ENCODE assay signal across 26 cellular contexts in the genomic region with DNA sequence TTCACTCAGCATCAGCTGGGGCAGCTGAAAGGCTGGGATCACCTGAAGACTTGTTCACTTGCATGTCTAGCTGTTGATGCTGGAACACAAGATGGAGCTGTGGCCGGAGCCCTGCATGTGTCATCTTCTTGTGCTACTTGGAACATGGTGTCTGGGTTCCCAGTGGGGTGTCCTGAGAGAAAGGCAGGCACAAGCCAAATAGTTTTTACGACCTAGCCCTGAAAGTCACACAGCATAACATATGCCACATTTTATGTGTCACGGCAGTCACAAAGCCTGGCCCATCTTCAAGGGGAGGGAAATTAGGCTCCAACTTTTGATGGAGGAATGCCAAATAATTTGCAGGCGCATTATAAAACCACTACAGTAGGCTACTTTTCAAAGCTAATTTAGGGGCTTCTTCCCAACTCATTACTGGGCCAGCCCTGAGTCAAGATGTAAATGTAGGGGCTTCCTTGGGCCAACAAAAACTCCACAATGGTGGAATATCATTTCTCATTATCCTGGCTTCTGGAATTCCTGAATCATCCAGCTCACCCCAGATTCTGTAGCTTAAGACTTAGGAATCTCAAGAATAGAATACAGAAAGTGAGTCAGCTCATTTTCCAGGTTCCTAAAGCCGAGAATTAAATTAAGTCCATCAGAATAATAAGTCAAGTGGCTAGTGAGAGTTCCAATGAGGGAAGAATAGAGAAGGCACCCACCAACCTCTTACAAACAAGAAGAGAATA.
DNase-seq lines count a peak whose midpoint lies in the region; ATAC-seq, FAIRE-seq and TF ChIP-seq lines count a peak whose summit lies in the region.
"Had no signal": no experiment of that assay in that cellular context is flagged by ENCODE, and none has a peak within 500 bp of the region (broad histone marks: within the 10 kb centered on the region; RNA-seq: fewer than 3 reads in every experiment).

No MANE protein-coding gene starts in this region.

- H3K4me3 ChIP-seq in kidney (ENCODE audit: low read length in 2 of 2) (no peak overlapping the region), H7 (ENCODE audit: insufficient read depth, low read depth, low read length) (no peak overlapping the region), gastrocnemius medialis (no peak overlapping the region)
- H3K4me3 ChIP-seq: A549 had no signal

- no peak overlapping the region for H3K9ac ChIP-seq in kidney (ENCODE audit: low read length in 2 of 2)

- H3K9me3 ChIP-seq in kidney (ENCODE audit: control insufficient read depth in 1 of 2, low read length in 2 of 2) (no peaks in the 10 kb centered on the region), gastrocnemius medialis (no peaks in the 10 kb centered on the region)
- H3K9me3 ChIP-seq: A549 had no signal

- no peak for TF ChIP-seq POLR2A in gastrocnemius medialis (IDR thresholded peaks at IDR 0.05)

- H3K36me3 ChIP-seq in kidney (ENCODE audit: control insufficient read depth in 1 of 2, insufficient read depth in 2 of 2, low read length in 2 of 2) (no peaks in the 10 kb centered on the region), H7 (replicated peaks; ENCODE audit: control insufficient read depth, insufficient read depth, low read length) (no peaks in the 10 kb centered on the region), gastrocnemius medialis (no peaks in the 10 kb centered on the region)

- DNase-seq in AG08395 (ENCODE audit: low spot score), result peak; percentile 55
- DNase-seq in GM03348 (ENCODE audit: low spot score), result peak; percentile 23
- peak; percentile 42 for DNase-seq in NCI-H446 treated with DMSO at 0.1 percent for 48 hours (lab: John Stamatoyannopoulos, UW)
- peak; percentile 53 for DNase-seq in kidney
- no peak for DNase-seq in H7
- DNase-seq in gastrocnemius medialis, result no peak
- DNase-seq in NCI-H1092 (lab: John Stamatoyannopoulos, UW), result no peak
- DNase-seq: AML-193, DMS79, GDM1, NCI-H1048, NCI-H1436 treated with DMSO at 0.1 percent for 48 hours, NCI-H2029, NCI-H2171 treated with DMSO at 0.1 percent for 48 hours, NCI-H510A, NCI-H774, Right ventricle myocardium superior, T-helper 1 cell had no signal

- H3K4me1 ChIP-seq in kidney (ENCODE audit: control insufficient read depth in 1 of 2, insufficient read depth in 1 of 2, low read depth in 1 of 2, low read length in 2 of 2), result no peaks in the 10 kb centered on the region
- H3K4me1 ChIP-seq in gastrocnemius medialis, result no peaks in the 10 kb centered on the region
- H3K4me1 ChIP-seq: A549 had no signal

- TF ChIP-seq CTCF in kidney (IDR thresholded peaks at IDR 0.05; ENCODE audit: borderline replicate concordance, extremely low read depth, insufficient read depth) (no peak), gastrocnemius medialis (IDR thresholded peaks at IDR 0.05 in 4 of 5, conservative IDR thresholded peaks at IDR 0.05 in 1 of 5) (no peak)

- ATAC-seq in HG03571 (IDR thresholded peaks at IDR 0.05; ENCODE audit: unreplicated experiment), result no peak
- ATAC-seq in gastrocnemius medialis, result no peak
- ATAC-seq: A549 had no signal

- intact Hi-C loops in kidney (cut with DNase I), result no loop called here
- intact Hi-C loops in gastrocnemius medialis (cut with DNase I; ENCODE audit: low total_unique reads), result no loop called here

- in situ Hi-C loops in gastrocnemius medialis (cut with MboI; ENCODE audit: low sequenced_read_pairs in 4 of 4), result no loop called here

- no peak for FAIRE-seq in kidney (lab: Jason Lieb, UNC)
- FAIRE-seq: A549, D721Med, GM12891, GM18507, H1, RCC 7860 had no signal

- H3K27me3 ChIP-seq in H7 (ENCODE audit: control insufficient read depth, insufficient read depth, low read length), result no peaks in the 10 kb centered on the region
- H3K27me3 ChIP-seq in gastrocnemius medialis, result no peaks in the 10 kb centered on the region

- H3K27ac ChIP-seq in kidney (ENCODE audit: low read depth in 2 of 2, low read length in 2 of 2) (no peak overlapping the region), gastrocnemius medialis (no peak overlapping the region)
- H3K27ac ChIP-seq: A549, C4-2B had no signal

Comparison
In these comparisons a context has a peak if more than half of its experiments do, and no peak if none do; other contexts are left out.
1. DNase-seq: peak in AG08395 (single experiment), GM03348 (single experiment), NCI-H446 treated with DMSO at 0.1 percent for 48 hours (single experiment) and kidney (single experiment); none in H7 (single experiment), gastrocnemius medialis (0 of 2) and NCI-H1092 (single experiment).